ENCODE assay signal across 31 cellular contexts in the genomic region with DNA sequence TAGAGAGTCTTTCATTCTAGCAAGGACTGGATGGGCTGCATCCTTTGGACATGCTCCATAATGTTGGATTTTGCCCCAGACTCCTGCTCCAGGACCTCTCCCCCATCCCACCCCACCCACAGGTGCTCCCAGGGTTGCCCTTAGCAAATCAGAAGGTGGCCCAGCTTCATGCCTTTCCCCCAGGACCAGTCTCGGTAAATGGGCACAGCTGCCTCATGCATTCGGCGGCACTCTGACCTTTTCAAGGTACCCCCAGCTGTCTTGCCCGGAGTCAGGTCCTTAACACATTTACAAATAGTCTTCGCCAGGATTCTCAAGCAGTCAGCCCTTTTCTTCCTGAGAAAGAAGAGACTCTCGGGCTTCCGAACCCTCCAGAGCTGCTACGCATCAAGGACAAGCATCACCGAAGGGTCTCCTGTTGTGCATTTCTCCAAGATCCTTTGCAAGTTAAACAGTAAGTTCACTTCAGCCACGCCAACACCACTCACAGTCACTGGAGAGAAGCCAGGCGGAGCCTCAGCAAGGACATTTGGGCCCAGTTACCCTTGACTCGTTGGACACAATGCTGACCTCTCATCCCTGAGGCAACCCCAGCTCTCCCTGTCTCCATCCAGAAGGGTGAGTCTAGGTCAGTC.
"Had no signal": no experiment of that assay in that cellular context is flagged by ENCODE, and none has a peak within 500 bp of the region (broad histone marks: within the 10 kb centered on the region; RNA-seq: fewer than 3 reads in every experiment).

No MANE protein-coding gene starts in this region.

- DNase-seq: activated CD4-positive, alpha-beta T cell treated with anti-CD3 and anti-CD28 coated beads, Interleukin-2, amount 10 ng/mL, durations not matched to agents 7 days and 5 days; activated CD4-positive, CD25-positive, alpha-beta regulatory T cell; activated CD8-positive, alpha-beta T cell treated with anti-CD3 and anti-CD28 coated beads for 36 hours; activated gamma-delta T cell; activated naive CD4-positive, alpha-beta T cell treated with anti-CD3 and anti-CD28 coated beads, Interleukin-2, amount 10 ng/mL, durations not matched to agents 7 days and 5 days; activated naive CD8-positive, alpha-beta T cell treated with anti-CD3 and anti-CD28 coated beads for 36 hours; activated T-cell treated with anti-CD3 and anti-CD28 coated beads for 4 hours; activated T-cell treated with anti-CD3 and anti-CD28 coated beads, Interleukin-2, amount 50 U/mL, for 48 hours; brain microvascular endothelial cell; Karpas-422; MM.1S; NCI-H1105; NCI-H1436; NCI-H1694 treated with DMSO at 0.1 percent for 48 hours; NCI-H2029 treated with DMSO at 0.1 percent for 48 hours; NCI-H510A treated with DMSO at 0.1 percent for 48 hours; NCI-H69; NK-92 treated with Interleukin-12 subunit alpha and Interleukin-12 subunit beta, amount 100 ng/mL, for 24 hours; OCI-M1; RPMI8226; T-cell; T-helper 2 cell; T1000 had no signal

- H3K27me3 ChIP-seq: brain microvascular endothelial cell, cardiac muscle cell had no signal

- H3K36me3 ChIP-seq: brain microvascular endothelial cell, cardiac muscle cell had no signal

- H3K4me1 Mint-ChIP-seq: activated CD4-positive, alpha-beta T cell treated with anti-CD3 and anti-CD28 coated beads, Interleukin-2, amount 10 ng/mL, durations not matched to agents 7 days and 5 days; activated naive CD4-positive, alpha-beta T cell treated with anti-CD3 and anti-CD28 coated beads, Interleukin-2, amount 10 ng/mL, durations not matched to agents 7 days and 5 days; activated naive CD8-positive, alpha-beta T cell treated with anti-CD3 and anti-CD28 coated beads for 36 hours; activated T-helper 17 cell treated with anti-CD3 and anti-CD28 coated beads, Interleukin-2, amount 50 U/mL, for 72 hours; T-cell had no signal

- H3K9me3 Mint-ChIP-seq: activated CD4-positive, alpha-beta T cell treated with anti-CD3 and anti-CD28 coated beads, Interleukin-2, amount 10 ng/mL, durations not matched to agents 7 days and 5 days; activated CD8-positive, alpha-beta T cell treated with anti-CD3 and anti-CD28 coated beads for 36 hours; activated naive CD4-positive, alpha-beta T cell treated with anti-CD3 and anti-CD28 coated beads, Interleukin-2, amount 10 ng/mL, durations not matched to agents 7 days and 5 days; activated naive CD8-positive, alpha-beta T cell treated with anti-CD3 and anti-CD28 coated beads for 36 hours; activated T-helper 17 cell treated with anti-CD3 and anti-CD28 coated beads, Interleukin-2, amount 50 U/mL, for 72 hours had no signal

- H3K4me3 ChIP-seq: cardiac muscle cell, K562, SK-N-MC had no signal

- FAIRE-seq: K562, TTC549 had no signal

- ATAC-seq: activated CD8-positive, alpha-beta T cell treated with anti-CD3 and anti-CD28 coated beads for 36 hours; activated T-helper 17 cell treated with anti-CD3 and anti-CD28 coated beads, Interleukin-2, amount 50 U/mL, for 72 hours; K562; Panc1; Right ventricle myocardium inferior; T-cell had no signal

- H3K27ac ChIP-seq: brain microvascular endothelial cell, SK-N-MC, VCaP had no signal

- H3K4me3 Mint-ChIP-seq: activated CD4-positive, alpha-beta T cell treated with anti-CD3 and anti-CD28 coated beads, Interleukin-2, amount 10 ng/mL, durations not matched to agents 7 days and 5 days; activated CD8-positive, alpha-beta T cell treated with anti-CD3 and anti-CD28 coated beads for 36 hours; activated naive CD4-positive, alpha-beta T cell treated with anti-CD3 and anti-CD28 coated beads, Interleukin-2, amount 10 ng/mL, durations not matched to agents 7 days and 5 days; activated naive CD8-positive, alpha-beta T cell treated with anti-CD3 and anti-CD28 coated beads for 36 hours; activated T-helper 17 cell treated with anti-CD3 and anti-CD28 coated beads, Interleukin-2, amount 50 U/mL, for 72 hours; T-cell had no signal

- H3K27ac Mint-ChIP-seq: activated CD4-positive, alpha-beta T cell treated with anti-CD3 and anti-CD28 coated beads, Interleukin-2, amount 10 ng/mL, durations not matched to agents 7 days and 5 days; activated CD8-positive, alpha-beta T cell treated with anti-CD3 and anti-CD28 coated beads for 36 hours; activated naive CD4-positive, alpha-beta T cell treated with anti-CD3 and anti-CD28 coated beads, Interleukin-2, amount 10 ng/mL, durations not matched to agents 7 days and 5 days; activated naive CD8-positive, alpha-beta T cell treated with anti-CD3 and anti-CD28 coated beads for 36 hours; activated T-helper 17 cell treated with anti-CD3 and anti-CD28 coated beads, Interleukin-2, amount 50 U/mL, for 72 hours; T-cell had no signal

- H3K36me3 Mint-ChIP-seq: activated naive CD4-positive, alpha-beta T cell treated with anti-CD3 and anti-CD28 coated beads, Interleukin-2, amount 10 ng/mL, durations not matched to agents 7 days and 5 days; activated naive CD8-positive, alpha-beta T cell treated with anti-CD3 and anti-CD28 coated beads for 36 hours; T-cell had no signal
